In genomic region chr21:24310780-24311179, GRCh38 we compare ENCODE assay signal across 35 cellular contexts.
"Had no signal": no experiment of that assay in that cellular context is flagged by ENCODE, and none has a peak within 500 bp of the region (broad histone marks: within the 10 kb centered on the region; RNA-seq: fewer than 3 reads in every experiment).

No MANE protein-coding gene starts in this region.

- H3K27ac ChIP-seq: adrenal gland, body of pancreas, brain microvascular endothelial cell, breast epithelium, VCaP had no signal

- H3K36me3 ChIP-seq: adrenal gland, brain microvascular endothelial cell, breast epithelium had no signal

- H3K9me3 ChIP-seq: adrenal gland, body of pancreas had no signal

- DNase-seq: activated CD4-positive, alpha-beta memory T cell treated with anti-CD3 and anti-CD28 coated beads, Interleukin-2, amount 10 ng/mL, durations not matched to agents 7 days and 5 days; activated CD4-positive, alpha-beta T cell treated with anti-CD3 and anti-CD28 coated beads for 1 hour; activated CD4-positive, alpha-beta T cell treated with anti-CD3 and anti-CD28 coated beads for 36 hours; activated CD4-positive, alpha-beta T cell treated with anti-CD3 and anti-CD28 coated beads for 48 hours; activated CD4-positive, alpha-beta T cell treated with anti-CD3 and anti-CD28 coated beads, Interleukin-2, amount 10 ng/mL, durations not matched to agents 7 days and 5 days; activated CD4-positive, alpha-beta T cell treated with anti-CD3 and anti-CD28 coated beads, Interleukin-2, amount 50 U/mL, for 48 hours; activated CD4-positive, CD25-positive, alpha-beta regulatory T cell; activated CD8-positive, alpha-beta memory T cell treated with anti-CD3 and anti-CD28 coated beads for 24 hours; activated CD8-positive, alpha-beta memory T cell treated with anti-CD3 and anti-CD28 coated beads, Interleukin-2, amount 10 ng/mL, durations not matched to agents 7 days and 5 days; activated CD8-positive, alpha-beta T cell treated with anti-CD3 and anti-CD28 coated beads, Interleukin-2, amount 10 ng/mL, durations not matched to agents 7 days and 5 days; activated effector memory CD4-positive, alpha-beta T cell treated with anti-CD3 and anti-CD28 coated beads, Interleukin-2, amount 50 U/mL, for 16 hours; activated gamma-delta T cell treated with Interleukin-2 at 50 U/mL for 16 hours; activated naive CD4-positive, alpha-beta T cell; activated naive CD4-positive, alpha-beta T cell treated with anti-CD3 and anti-CD28 coated beads for 36 hours; activated naive CD4-positive, alpha-beta T cell treated with anti-CD3 and anti-CD28 coated beads, Interleukin-2, amount 50 U/mL, for 16 hours; activated naive CD8-positive, alpha-beta T cell treated with anti-CD3 and anti-CD28 coated beads for 36 hours; activated T-cell treated with anti-CD3 and anti-CD28 coated beads for 4 hours; activated T-cell treated with anti-CD3 and anti-CD28 coated beads, Interleukin-2, amount 50 U/mL, for 1 hour; activated T-cell treated with anti-CD3 and anti-CD28 coated beads, Interleukin-2, amount 50 U/mL, for 4 hours; activated T-cell treated with anti-CD3 and anti-CD28 coated beads, Interleukin-2, amount 50 U/mL, for 72 hours; adrenal gland; amniotic stem cell; aorta; body of pancreas; brain microvascular endothelial cell; central memory CD4-positive, alpha-beta T cell; T-helper 1 cell; T-helper 2 cell; T-helper 9 cell had no signal

- H3K4me1 ChIP-seq: adrenal gland, body of pancreas, breast epithelium had no signal

- H3K27me3 ChIP-seq: adrenal gland, body of pancreas, brain microvascular endothelial cell, breast epithelium had no signal

- ATAC-seq: activated CD4-positive, alpha-beta T cell treated with anti-CD3 and anti-CD28 coated beads for 36 hours; activated CD4-positive, CD25-positive, alpha-beta regulatory T cell treated with anti-CD3 and anti-CD28 coated beads, Interleukin-2, amount 50 U/mL, for 24 hours; activated CD8-positive, alpha-beta memory T cell treated with anti-CD3 and anti-CD28 coated beads, Interleukin-2, amount 10 ng/mL, durations not matched to agents 7 days and 5 days; activated CD8-positive, alpha-beta T cell treated with anti-CD3 and anti-CD28 coated beads, Interleukin-2, amount 10 ng/mL, durations not matched to agents 7 days and 5 days; activated naive CD4-positive, alpha-beta T cell treated with anti-CD3 and anti-CD28 coated beads, Interleukin-2, amount 50 U/mL, for 72 hours; activated T-cell treated with anti-CD3 and anti-CD28 coated beads, Interleukin-2, amount 50 U/mL, for 4 hours; activated T-cell treated with anti-CD3 and anti-CD28 coated beads, Interleukin-2, amount 50 U/mL, for 72 hours; activated T-helper 17 cell treated with anti-CD3 and anti-CD28 coated beads, Interleukin-2, amount 50 U/mL, for 72 hours; body of pancreas; WTC11 had no signal

- H3K4me3 ChIP-seq: adrenal gland, body of pancreas, breast epithelium had no signal
